Comparison of ENCODE assay signal across 8 cellular contexts in the genomic region with DNA sequence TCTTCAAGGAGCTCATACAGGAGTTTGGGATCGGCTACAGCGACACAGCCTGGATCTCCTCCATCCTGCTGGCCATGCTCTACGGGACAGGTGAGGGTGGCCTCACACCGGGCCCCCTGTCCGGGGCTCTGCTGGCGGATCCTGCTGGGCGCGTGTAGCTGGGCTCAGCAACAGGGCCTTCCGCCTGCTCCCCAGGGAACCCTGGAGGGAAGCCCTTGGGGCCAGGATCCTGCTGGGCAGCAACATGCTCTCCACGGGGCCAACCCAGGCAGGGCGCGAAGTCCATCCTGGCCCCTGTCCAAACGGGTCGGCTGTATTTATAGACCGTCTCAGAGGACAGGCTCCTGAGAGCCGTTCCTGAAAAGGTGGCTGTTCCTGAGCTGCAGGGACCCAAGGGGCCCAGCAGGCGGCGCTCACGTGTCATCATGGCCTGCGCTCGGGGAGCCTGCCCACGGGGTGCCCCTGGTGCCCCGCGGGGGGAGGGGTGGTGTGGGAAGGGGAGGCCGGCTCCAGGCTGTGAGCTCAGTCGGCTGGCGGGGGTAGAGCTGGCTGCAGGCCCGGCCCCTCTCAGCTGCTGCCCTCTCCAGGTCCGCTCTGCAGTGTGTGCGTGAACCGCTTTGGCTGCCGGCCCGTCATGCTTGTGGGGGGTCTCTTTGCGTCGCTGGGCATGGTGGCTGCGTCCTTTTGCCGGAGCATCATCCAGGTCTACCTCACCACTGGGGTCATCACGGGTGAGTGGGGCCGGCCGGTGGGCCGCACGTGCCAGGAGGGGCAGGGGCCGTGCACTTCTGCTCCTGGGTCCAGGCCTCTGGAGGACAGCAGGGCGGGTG. TPM values are rescaled to one million over a fixed set of nuclear protein-coding genes. Genes with fewer than 3 reads are reported as not detected.
DNase-seq lines count a peak whose midpoint lies in the region; ATAC-seq and TF ChIP-seq lines count a peak whose summit lies in the region.

No MANE protein-coding gene starts in this region.

- DNase-seq in BE2C = peak; percentile 86
- peak; percentile 88 for DNase-seq in HT-29 (ENCODE audit: low spot score)
- peak; percentile 99 for DNase-seq in SJCRH30
- peak; percentile 66 for DNase-seq in glomerular visceral epithelial cell (ENCODE audit: extremely low spot score)
- DNase-seq in retina = peak; percentile 87

- H3K36me3 Mint-ChIP-seq in activated naive CD4-positive, alpha-beta T cell treated with anti-CD3 and anti-CD28 coated beads, Interleukin-2, amount 50 U/mL, for 24 hours = no peaks in the 10 kb centered on the region

- H3K27me3 ChIP-seq in BE2C (no peaks in the 10 kb centered on the region), SJCRH30 (no peaks in the 10 kb centered on the region)

- TF ChIP-seq CTCF in BE2C (IDR thresholded peaks at IDR 0.05; ENCODE audit: low read depth, low read length) = peak; percentile 89

- H3K27ac ChIP-seq in SJCRH30 = peak overlapping the region; percentile 11; the same call in 1 of the 2 replicates

- peak overlapping the region; percentile 59 for H3K27ac Mint-ChIP-seq in activated naive CD4-positive, alpha-beta T cell treated with anti-CD3 and anti-CD28 coated beads, Interleukin-2, amount 50 U/mL, for 24 hours

- no peaks in the 10 kb centered on the region for H3K27me3 Mint-ChIP-seq in activated naive CD4-positive, alpha-beta T cell treated with anti-CD3 and anti-CD28 coated beads, Interleukin-2, amount 50 U/mL, for 24 hours

- H3K4me1 Mint-ChIP-seq in activated naive CD4-positive, alpha-beta T cell treated with anti-CD3 and anti-CD28 coated beads, Interleukin-2, amount 50 U/mL, for 24 hours = peaks cover 40% of the 10 kb centered on the region

- no peaks in the 10 kb centered on the region for H3K9me3 ChIP-seq in BE2C
- no peaks in the 10 kb centered on the region for H3K9me3 ChIP-seq in SJCRH30 (replicated peaks)

- no peaks in the 10 kb centered on the region for H3K9me3 Mint-ChIP-seq in activated naive CD4-positive, alpha-beta T cell treated with anti-CD3 and anti-CD28 coated beads, Interleukin-2, amount 50 U/mL, for 24 hours

- no peak overlapping the region for H3K4me3 Mint-ChIP-seq in activated naive CD4-positive, alpha-beta T cell treated with anti-CD3 and anti-CD28 coated beads, Interleukin-2, amount 50 U/mL, for 24 hours

- ATAC-seq in GM21576 (IDR thresholded peaks at IDR 0.05; ENCODE audit: unreplicated experiment) (no peak), GM21737 (IDR thresholded peaks at IDR 0.05; ENCODE audit: unreplicated experiment) (no peak)

- H3K4me3 ChIP-seq in BE2C (ENCODE audit: low read depth, low read length) = no peak overlapping the region
- H3K4me3 ChIP-seq in SJCRH30 = peak overlapping the region; percentile 40

- H3K4me1 ChIP-seq in BE2C = peaks cover 39% of the 10 kb centered on the region
- H3K4me1 ChIP-seq in SJCRH30 = peaks cover 37% of the 10 kb centered on the region

- H3K36me3 ChIP-seq in BE2C = peaks cover 19% of the 10 kb centered on the region
- H3K36me3 ChIP-seq in SJCRH30 = no peaks in the 10 kb centered on the region

RNA-seq across cellular contexts. Expression of a gene that starts 7.5 kb away (rescaled TPM):
- 1.7 TPM for polyA plus RNA-seq in BE2C (2012; ENCODE audit: insufficient read depth, insufficient read length, low read depth)
- 132 and 156 TPM in 2 replicates for total RNA-seq in HT-29 (2014; rRNA removed; shearing (Covaris generic))
- total RNA-seq in SJCRH30 (2014; rRNA removed; shearing (Covaris generic)) = 11.0 and 13.2 TPM in 2 replicates

RNA-seq across cellular contexts. Expression of a gene that starts 23.7 kb away (rescaled TPM):
- 51.0 TPM for polyA plus RNA-seq in BE2C (2012; ENCODE audit: insufficient read depth, insufficient read length, low read depth)
- 47.6 and 48.2 TPM in 2 replicates for total RNA-seq in HT-29 (2014; rRNA removed; shearing (Covaris generic))
- total RNA-seq in SJCRH30 (2014; rRNA removed; shearing (Covaris generic)) = 23.5 and 24.6 TPM in 2 replicates

RNA-seq across cellular contexts. Expression of a gene that starts 37.1 kb away (rescaled TPM):
- polyA plus RNA-seq in BE2C (2012; ENCODE audit: insufficient read depth, insufficient read length, low read depth) = 264 TPM
- 47.8 and 60.4 TPM in 2 replicates for total RNA-seq in HT-29 (2014; rRNA removed; shearing (Covaris generic))
- total RNA-seq in SJCRH30 (2014; rRNA removed; shearing (Covaris generic)) = 70.5 and 88.7 TPM in 2 replicates
